In the genomic region with DNA sequence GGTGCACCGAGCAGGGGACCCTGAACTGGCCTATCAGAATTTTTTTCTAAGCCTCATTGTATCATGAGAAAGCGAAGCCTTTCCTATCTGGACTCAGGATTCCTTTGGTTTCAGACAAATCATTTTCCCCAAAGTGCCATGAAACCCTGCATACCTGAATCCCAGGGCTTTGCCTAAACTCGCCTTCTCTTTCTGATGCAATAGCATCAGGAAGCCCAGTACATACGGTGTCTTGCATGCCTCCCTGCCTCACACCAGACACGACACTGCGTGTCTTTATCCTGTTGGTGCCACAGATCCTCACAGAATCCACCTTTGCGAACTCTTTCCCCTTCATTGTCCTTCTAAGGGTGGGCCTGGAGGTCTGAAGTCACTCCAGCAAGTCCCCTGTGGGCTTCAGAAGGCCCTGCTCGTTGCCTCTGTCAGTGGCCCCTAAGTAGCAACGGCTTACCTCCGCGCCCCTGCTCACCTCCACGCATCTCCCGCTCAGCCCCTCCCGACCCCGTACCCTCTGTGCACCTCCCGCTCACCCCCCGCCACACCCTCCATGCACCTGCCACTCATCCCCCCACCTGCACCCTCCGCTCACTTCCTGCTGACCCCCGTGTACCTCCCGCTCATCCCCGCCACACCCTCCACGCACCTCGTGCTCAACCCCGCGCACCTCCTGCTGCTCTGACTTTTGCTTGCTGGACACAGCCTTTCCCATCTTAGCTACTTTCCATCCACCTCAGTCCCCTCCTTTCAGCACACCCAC, we compare ENCODE assay signal across 1 cellular context.
TF ChIP-seq lines count a peak whose summit lies in the region.

No MANE protein-coding gene starts in this region.

TF ChIP-seq in IMR-90, 13 proteins besides CTCF, POLR2A, EP300 and RAD21:
- TF ChIP-seq MXI1 (IDR thresholded peaks at IDR 0.05; ENCODE audit: borderline replicate concordance, low read depth, low read length) (no peak), RFX5 (IDR thresholded peaks at IDR 0.05; ENCODE audit: low read depth, low read length) (no peak), RCOR1 (IDR thresholded peaks at IDR 0.05; ENCODE audit: insufficient replicate concordance, low read length) (no peak), MAZ (IDR thresholded peaks at IDR 0.05; ENCODE audit: borderline replicate concordance, low read depth, low read length) (no peak), FOS (IDR thresholded peaks at IDR 0.05; ENCODE audit: low read depth, low read length) (no peak), SMC3 (IDR thresholded peaks at IDR 0.05; ENCODE audit: low read depth, low read length) (no peak), NFE2L2 (IDR thresholded peaks at IDR 0.05; ENCODE audit: low read depth, low read length) (no peak), MAFK (IDR thresholded peaks at IDR 0.05; ENCODE audit: low read depth, low read length) (no peak)
- TF ChIP-seq, protein P1, sequence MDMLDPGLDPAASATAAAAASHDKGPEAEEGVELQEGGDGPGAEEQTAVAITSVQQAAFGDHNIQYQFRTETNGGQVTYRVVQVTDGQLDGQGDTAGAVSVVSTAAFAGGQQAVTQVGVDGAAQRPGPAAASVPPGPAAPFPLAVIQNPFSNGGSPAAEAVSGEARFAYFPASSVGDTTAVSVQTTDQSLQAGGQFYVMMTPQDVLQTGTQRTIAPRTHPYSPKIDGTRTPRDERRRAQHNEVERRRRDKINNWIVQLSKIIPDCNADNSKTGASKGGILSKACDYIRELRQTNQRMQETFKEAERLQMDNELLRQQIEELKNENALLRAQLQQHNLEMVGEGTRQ (IDR thresholded peaks at IDR 0.05; ENCODE audit: low read depth, low read length): no peak
- TF ChIP-seq, protein P2, sequence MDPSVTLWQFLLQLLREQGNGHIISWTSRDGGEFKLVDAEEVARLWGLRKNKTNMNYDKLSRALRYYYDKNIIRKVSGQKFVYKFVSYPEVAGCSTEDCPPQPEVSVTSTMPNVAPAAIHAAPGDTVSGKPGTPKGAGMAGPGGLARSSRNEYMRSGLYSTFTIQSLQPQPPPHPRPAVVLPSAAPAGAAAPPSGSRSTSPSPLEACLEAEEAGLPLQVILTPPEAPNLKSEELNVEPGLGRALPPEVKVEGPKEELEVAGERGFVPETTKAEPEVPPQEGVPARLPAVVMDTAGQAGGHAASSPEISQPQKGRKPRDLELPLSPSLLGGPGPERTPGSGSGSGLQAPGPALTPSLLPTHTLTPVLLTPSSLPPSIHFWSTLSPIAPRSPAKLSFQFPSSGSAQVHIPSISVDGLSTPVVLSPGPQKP (IDR thresholded peaks at IDR 0.05; ENCODE audit: borderline replicate concordance, low read depth, low read length): no peak
